Comparison of ENCODE assay signal across 10 cellular contexts in genomic region chr3:174465177-174465576, GRCh38.
"Had no signal": no experiment of that assay in that cellular context is flagged by ENCODE, and none has a peak within 500 bp of the region (broad histone marks: within the 10 kb centered on the region; RNA-seq: fewer than 3 reads in every experiment).

No MANE protein-coding gene starts in this region.

- H3K27ac Mint-ChIP-seq: HFFc6, IgD-negative memory B cell had no signal

- H3K9me3 Mint-ChIP-seq: HFFc6 had no signal

- H3K4me3 Mint-ChIP-seq: HFFc6, IgD-negative memory B cell had no signal

- H3K27me3 Mint-ChIP-seq: IgD-negative memory B cell had no signal

- H3K27ac ChIP-seq: GM23248, HL-60, KMS-11 had no signal

- H3K36me3 ChIP-seq: HAP-1 had no signal

- H3K4me3 ChIP-seq: GM23248, HAP-1 had no signal

- ATAC-seq: HCT116 had no signal

- DNase-seq: GM23248, GOT3, H7, HFFc6, KBM-7 had no signal

- H3K36me3 Mint-ChIP-seq: IgD-negative memory B cell had no signal

- H3K4me1 Mint-ChIP-seq: IgD-negative memory B cell had no signal

- H3K9me3 ChIP-seq: HAP-1 had no signal
